Comparison of ENCODE assay signal across 12 cellular contexts in the genomic region with DNA sequence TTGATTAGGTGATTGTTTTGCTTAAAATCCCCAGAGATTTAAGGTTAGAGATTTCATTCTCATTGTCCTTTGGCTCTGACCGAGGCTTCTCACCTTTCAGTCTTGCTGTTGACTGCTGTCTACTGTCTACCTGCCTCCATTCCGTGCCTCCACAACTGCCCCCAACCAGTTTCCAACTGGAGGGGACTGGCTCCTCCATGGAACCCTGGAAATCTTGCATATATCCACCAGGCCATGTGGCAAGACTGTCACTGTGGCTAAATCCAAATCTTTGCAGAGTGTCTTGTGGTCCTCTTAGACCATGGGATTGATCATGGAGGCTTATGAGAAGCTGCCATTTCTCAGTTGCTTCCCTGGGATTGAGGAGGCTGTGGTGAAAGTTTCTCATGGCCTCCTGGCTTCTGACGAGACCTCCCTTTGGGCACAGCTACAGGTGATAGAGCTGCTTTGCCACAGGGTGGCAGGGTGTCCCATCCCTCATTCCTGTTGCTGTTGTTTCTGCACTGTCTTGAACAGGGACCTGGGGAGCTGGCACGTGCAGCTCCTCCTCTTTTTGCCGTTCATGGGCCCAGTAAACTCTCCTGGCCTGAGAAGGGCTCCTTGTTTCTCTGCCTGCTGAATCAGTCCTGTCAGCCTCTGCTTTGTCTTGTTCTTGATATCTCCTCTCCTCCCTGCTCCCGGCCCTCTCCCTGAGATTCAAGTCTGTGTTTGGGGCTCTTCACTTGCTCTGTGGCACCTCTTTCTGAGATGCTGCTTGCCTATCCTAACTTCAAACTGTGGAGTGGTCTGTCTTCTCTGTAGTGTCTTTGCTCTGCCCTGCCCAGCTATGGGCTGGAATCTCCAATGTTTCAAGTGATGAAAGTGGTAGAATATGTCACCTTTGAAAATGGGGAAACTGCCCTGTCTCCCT.
DNase-seq lines count a peak whose midpoint lies in the region; ATAC-seq and TF ChIP-seq lines count a peak whose summit lies in the region.
"Had no signal": no experiment of that assay in that cellular context is flagged by ENCODE, and none has a peak within 500 bp of the region (broad histone marks: within the 10 kb centered on the region; RNA-seq: fewer than 3 reads in every experiment).

No MANE protein-coding gene starts in this region.

- no peaks in the 10 kb centered on the region for H4K20me1 ChIP-seq in OCI-LY3 (ENCODE audit: insufficient read depth, low read length)

- H3K4me1 ChIP-seq in OCI-LY3 (ENCODE audit: low read length) (peaks cover 11% of the 10 kb centered on the region), esophagus muscularis mucosa (peaks cover 0 to 4% (median 0%) of the 10 kb centered on the region in 4 donors), skeletal muscle tissue (ENCODE audit: control insufficient read depth in 3 of 3, insufficient read depth in 3 of 3, low read length in 3 of 3) (peaks cover 4 to 16% (median 7%) of the 10 kb centered on the region in 3 donors)
- H3K4me1 ChIP-seq: Caco-2, suprapubic skin had no signal

- peak; percentile 57 for DNase-seq in DMS53 (lab: John Stamatoyannopoulos, UW)
- no peak for DNase-seq in DMS53 treated with DMSO at 0.1 percent for 48 hours (lab: John Stamatoyannopoulos, UW; ENCODE audit: unreplicated experiment)
- DNase-seq in esophagus muscularis mucosa (ENCODE audit: extremely low spot score): peak; percentile 66
- no peak for DNase-seq in T-helper 9 cell
- DNase-seq in mesenteric fat pad (ENCODE audit: low spot score): no peak
- DNase-seq: amygdala, Caco-2, Kasumi-1 had no signal

- H3K36me3 ChIP-seq in OCI-LY3 (replicated peaks; ENCODE audit: low read depth, low read length): no peaks in the 10 kb centered on the region
- no peaks in the 10 kb centered on the region for H3K36me3 ChIP-seq in esophagus muscularis mucosa
- no peaks in the 10 kb centered on the region for H3K36me3 ChIP-seq in skeletal muscle tissue (ENCODE audit: control insufficient read depth in 3 of 3, insufficient read depth in 3 of 3, low read length in 3 of 3)
- H3K36me3 ChIP-seq: suprapubic skin had no signal

- H3K27me3 ChIP-seq in OCI-LY3 (ENCODE audit: low read depth, low read length): no peaks in the 10 kb centered on the region
- H3K27me3 ChIP-seq in esophagus muscularis mucosa: peaks cover 0 to 6% (median 0%) of the 10 kb centered on the region in 4 donors
- H3K27me3 ChIP-seq in skeletal muscle tissue (ENCODE audit: control insufficient read depth in 3 of 3, insufficient read depth in 3 of 3, low read length in 3 of 3): no peaks in the 10 kb centered on the region
- H3K27me3 ChIP-seq: suprapubic skin had no signal

- 0 out of 2 replicates have a peak overlapping the region, but pooled peaks have one; percentile 7 for H3K4me3 ChIP-seq in OCI-LY3 (ENCODE audit: low read length)
- H3K4me3 ChIP-seq in esophagus muscularis mucosa: no peak overlapping the region
- H3K4me3 ChIP-seq in skeletal muscle tissue (ENCODE audit: low read length in 3 of 3): no peak overlapping the region
- H3K4me3 ChIP-seq: suprapubic skin had no signal

- peak overlapping the region; percentile 86 for H2AFZ ChIP-seq in OCI-LY3 (ENCODE audit: low read depth, low read length)

- WGBS in esophagus muscularis mucosa: 83% methylated on average over 6 of the region's 6 CpGs

- intact Hi-C loops in esophagus muscularis mucosa (cut with DNase I): no loop called here

- H3K27ac ChIP-seq in OCI-LY3 (ENCODE audit: low read length) (no peak overlapping the region), esophagus muscularis mucosa (replicated peaks in 1 of 4) (no peak overlapping the region), skeletal muscle tissue (ENCODE audit: low read depth, low read length) (peak overlapping the region; percentile 9)
- H3K27ac ChIP-seq: suprapubic skin had no signal

- H3K79me2 ChIP-seq in OCI-LY3 (ENCODE audit: low read length): no peaks in the 10 kb centered on the region

- H3K9ac ChIP-seq in OCI-LY3 (ENCODE audit: low read length) (0 out of 2 replicates have a peak overlapping the region, but pooled peaks have one; percentile 32), skeletal muscle tissue (ENCODE audit: low read depth in 1 of 3, low read length in 3 of 3) (peak overlapping the region in 1 of 3 donors; percentile 33)

- peak overlapping the region; percentile 40 for H3K4me2 ChIP-seq in OCI-LY3 (ENCODE audit: low read length)

- TF ChIP-seq EP300 in esophagus muscularis mucosa (IDR thresholded peaks at IDR 0.05): no peak

- TF ChIP-seq POLR2A in esophagus muscularis mucosa (IDR thresholded peaks at IDR 0.05; ENCODE audit: low read depth): no peak

- H3K9me3 ChIP-seq in OCI-LY3 (ENCODE audit: insufficient read depth, low read length) (peaks cover 5% of the 10 kb centered on the region; the same call in 1 of the 2 replicates), esophagus muscularis mucosa (no peaks in the 10 kb centered on the region), skeletal muscle tissue (ENCODE audit: control insufficient read depth in 3 of 3, low read length in 3 of 3) (no peaks in the 10 kb centered on the region)
- H3K9me3 ChIP-seq: suprapubic skin had no signal

- no peak for ATAC-seq in esophagus mucosa

- TF ChIP-seq CTCF in OCI-LY3 (IDR thresholded peaks at IDR 0.05; ENCODE audit: low read depth, low read length) (peak; percentile 68), esophagus muscularis mucosa (IDR thresholded peaks at IDR 0.05) (no peak)

Comparison
In these comparisons a context has a peak if more than half of its experiments do, and no peak if none do; other contexts are left out.
1. DNase-seq: peak in DMS53 (single experiment) and esophagus muscularis mucosa (single experiment); none in DMS53 treated with DMSO at 0.1 percent for 48 hours (single experiment), T-helper 9 cell (single experiment) and mesenteric fat pad (single experiment).